8 cellular contexts compared by ENCODE assay signal in the genomic region with DNA sequence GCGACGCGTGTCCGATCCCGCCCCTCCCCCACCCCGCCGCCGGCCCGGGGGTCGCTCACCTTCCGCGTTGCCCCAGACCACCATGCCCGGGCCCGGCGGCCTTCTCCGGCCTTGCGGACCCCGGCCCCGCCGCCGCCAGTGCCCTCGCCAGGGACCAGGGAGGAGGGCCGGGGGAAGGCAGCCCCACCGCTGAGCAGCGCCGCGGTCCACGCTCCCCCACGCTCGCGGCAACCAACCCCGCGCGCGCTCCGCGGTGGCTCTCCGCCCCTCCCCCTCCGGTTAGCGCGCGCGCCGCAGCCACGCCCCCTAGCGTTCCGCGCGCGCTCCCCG. TPM values are rescaled to one million over a fixed set of nuclear protein-coding genes. Genes with fewer than 3 reads are reported as not detected.
DNase-seq lines count a peak whose midpoint lies in the region; ATAC-seq lines count a peak whose summit lies in the region.

A gene (minus strand): TSS at position 260 of the 330 bp plus-strand sequence. CDS start 25,042 bp downstream, outside the sequence.

- intact Hi-C loops in activated CD4-positive, alpha-beta memory T cell treated with anti-CD3 and anti-CD28 coated beads for 36 hours (cut with micrococcal nuclease), result loop anchor here (1.0 to 10.0 kb wide), 6 partner anchors 55 to 404 kb away; a partner anchor contains a TSS
- intact Hi-C loops in cardiac septum (cut with DNase I), result loop anchor here (1.0 to 5.0 kb wide), 3 partner anchors 47 to 309 kb away; a partner anchor contains a TSS

- CTCF ChIA-PET in activated CD4-positive, alpha-beta memory T cell treated with anti-CD3 and anti-CD28 coated beads for 36 hours (lab: Charles Lee), result interaction anchor here (0.6 to 1.7 kb wide), 11 partner anchors 11 to 917 kb away, joined by 3 to 18 read pairs (median 3); a partner anchor contains a TSS

- peak within 1 kb of the TSS; percentile 71 for H3K9ac ChIP-seq in rectal smooth muscle tissue (ENCODE audit: low read length)

- H3K4me1 Mint-ChIP-seq in activated CD4-positive, alpha-beta memory T cell treated with anti-CD3 and anti-CD28 coated beads for 36 hours (ENCODE audit: low read depth), result peaks cover 35% of the 10 kb centered on the region

- peak within 1 kb of the TSS; percentile 91 for H3K27ac Mint-ChIP-seq in activated CD4-positive, alpha-beta memory T cell treated with anti-CD3 and anti-CD28 coated beads for 36 hours

- in situ Hi-C loops in HAP-1 (cut with MboI; ENCODE audit: low sequenced_read_pairs), result loop anchor here (25.0 kb wide), 1 partner anchor 302 kb away; a partner anchor contains a TSS

- H3K36me3 Mint-ChIP-seq in activated CD4-positive, alpha-beta memory T cell treated with anti-CD3 and anti-CD28 coated beads for 36 hours, result peaks cover 4% of the 10 kb centered on the region

- no peak for ATAC-seq in HG02678 (IDR thresholded peaks at IDR 0.05; ENCODE audit: unreplicated experiment)

- peak within 1 kb of the TSS; percentile 97 for H3K4me3 Mint-ChIP-seq in activated CD4-positive, alpha-beta memory T cell treated with anti-CD3 and anti-CD28 coated beads for 36 hours

- H3K27ac ChIP-seq in rectal smooth muscle tissue (ENCODE audit: low read depth, low read length), result peak within 1 kb of the TSS; percentile 91

- peaks cover 17% of the 10 kb centered on the region for H3K4me1 ChIP-seq in HAP-1
- peaks cover 2% of the 10 kb centered on the region for H3K4me1 ChIP-seq in rectal smooth muscle tissue (ENCODE audit: control insufficient read depth, insufficient read depth, low read length)

- H3K4me3 ChIP-seq in HAP-1 (peak within 1 kb of the TSS; percentile 80), rectal smooth muscle tissue (ENCODE audit: low read length) (peak within 1 kb of the TSS; percentile 83)

- H3K9me3 ChIP-seq in HAP-1, result no peaks in the 10 kb centered on the region

- H3K27me3 ChIP-seq in HAP-1 (ENCODE audit: low read depth), result peaks cover 3% of the 10 kb centered on the region; the same call in 1 of the 2 replicates
- H3K27me3 ChIP-seq in rectal smooth muscle tissue (ENCODE audit: control insufficient read depth, insufficient read depth, low read length), result no peaks in the 10 kb centered on the region

- DNase-seq in HAP-1 (ENCODE audit: low spot score in 2 of 2) (no peak), cardiac septum (ENCODE audit: low spot score) (no peak), NCI-H510A (lab: John Stamatoyannopoulos, UW) (no peak), retina (no peak)
- no peak for DNase-seq in activated CD4-positive, alpha-beta memory T cell treated with anti-CD3 and anti-CD28 coated beads for 36 hours
- DNase-seq in activated effector memory CD4-positive, alpha-beta T cell treated with Interleukin-2 at 50 U/mL for 16 hours, result no peak

- POLR2A ChIA-PET in activated CD4-positive, alpha-beta memory T cell treated with anti-CD3 and anti-CD28 coated beads for 36 hours (lab: Charles Lee), result no interaction called here

- H3K27me3 Mint-ChIP-seq in activated CD4-positive, alpha-beta memory T cell treated with anti-CD3 and anti-CD28 coated beads for 36 hours, result no peaks in the 10 kb centered on the region

- no peaks in the 10 kb centered on the region for H3K36me3 ChIP-seq in HAP-1 (replicated peaks)
- H3K36me3 ChIP-seq in rectal smooth muscle tissue (ENCODE audit: control insufficient read depth, insufficient read depth, low read length), result no peaks in the 10 kb centered on the region

- H3K9me3 Mint-ChIP-seq in activated CD4-positive, alpha-beta memory T cell treated with anti-CD3 and anti-CD28 coated beads for 36 hours, result no peaks in the 10 kb centered on the region

RNA-seq across cellular contexts. Expression of the gene that starts here (rescaled TPM):
- 10 to 100 TPM; 22.6 to 30.6 TPM for total RNA-seq in activated CD4-positive, alpha-beta memory T cell treated with anti-CD3 and anti-CD28 coated beads for 36 hours
- 34.1 TPM for total RNA-seq in cardiac septum
